ENCODE assay signal across 24 cellular contexts in genomic region chr9:121304707-121305106, GRCh38. TPM values are rescaled to one million over a fixed set of nuclear protein-coding genes. Genes with fewer than 3 reads are reported as not detected.
DNase-seq lines count a peak whose midpoint lies in the region; ATAC-seq and TF ChIP-seq lines count a peak whose summit lies in the region.
"Had no signal": no experiment of that assay in that cellular context is flagged by ENCODE, and none has a peak within 500 bp of the region (broad histone marks: within the 10 kb centered on the region; RNA-seq: fewer than 3 reads in every experiment).

No MANE protein-coding gene starts in this region.

- CTCF ChIA-PET in A673 (lab: Charles Lee) = no interaction called here

- POLR2A ChIA-PET in A673 (lab: Charles Lee; ENCODE audit: low non-redundant PET) = no interaction called here

- H3K36me3 ChIP-seq in esophagus muscularis mucosa (peaks cover 64 to 86% (median 81%) of the 10 kb centered on the region in 4 donors), rectal smooth muscle tissue (ENCODE audit: control insufficient read depth, insufficient read depth, low read length) (peaks cover 45% of the 10 kb centered on the region), tibial nerve (peaks cover 12 to 82% (median 37%) of the 10 kb centered on the region in 3 donors), A673 (ENCODE audit: insufficient read depth, low read length, poor library complexity, severe bottlenecking) (no peaks in the 10 kb centered on the region)
- H3K36me3 ChIP-seq: MG63, ovary had no signal

- TF ChIP-seq POLR2A in esophagus muscularis mucosa (IDR thresholded peaks at IDR 0.05; ENCODE audit: low read depth) (no peak), tibial nerve (IDR thresholded peaks at IDR 0.05) (no peak)

- H3K4me3 ChIP-seq in esophagus muscularis mucosa (peak overlapping the region; percentile 61 to 76 (median 70)), rectal smooth muscle tissue (ENCODE audit: low read length) (no peak overlapping the region), tibial nerve (peak overlapping the region in 2 of 4 donors; percentile 20 to 74), A673 (ENCODE audit: low read depth, low read length, poor library complexity, severe bottlenecking) (no peak overlapping the region)
- H3K4me3 ChIP-seq: cardiac muscle cell, MG63, mucosa of descending colon, ovary had no signal

- H3K9me3 ChIP-seq in esophagus muscularis mucosa (no peaks in the 10 kb centered on the region), tibial nerve (no peaks in the 10 kb centered on the region), A673 (ENCODE audit: low read depth, low read length, poor library complexity, severe bottlenecking) (no peaks in the 10 kb centered on the region)
- H3K9me3 ChIP-seq: MG63, mucosa of descending colon, ovary had no signal

- WGBS in esophagus muscularis mucosa = no CpG with 5 or more reads among the region's 1 CpG
- WGBS in tibial nerve, 2 donors = 83 to 92% methylated on average over 1 of the region's 1 CpG

- H3K27ac ChIP-seq in caudate nucleus (ENCODE audit: low read depth, low read length) (peak overlapping the region; percentile 50), esophagus muscularis mucosa (replicated peaks in 1 of 4) (peak overlapping the region; percentile 93 to 99 (median 95)), rectal smooth muscle tissue (ENCODE audit: low read depth, low read length) (peak overlapping the region; percentile 3), tibial nerve (peak overlapping the region; percentile 86 to 98 (median 90)), A673 (ENCODE audit: low read depth, low read length, poor library complexity, severe bottlenecking) (no peak overlapping the region)
- H3K27ac ChIP-seq: cardiac muscle cell had no signal

- H3K27me3 ChIP-seq in esophagus muscularis mucosa (no peaks in the 10 kb centered on the region), rectal smooth muscle tissue (ENCODE audit: control insufficient read depth, insufficient read depth, low read length) (no peaks in the 10 kb centered on the region), tibial nerve (no peaks in the 10 kb centered on the region), A673 (replicated peaks; ENCODE audit: insufficient read depth, low read depth, low read length, poor library complexity) (no peaks in the 10 kb centered on the region)
- H3K27me3 ChIP-seq: cardiac muscle cell, MG63, ovary had no signal

- DNase-seq in caudate nucleus (lab: John Stamatoyannopoulos, UW) (no peak), esophagus muscularis mucosa (ENCODE audit: extremely low spot score) (no peak), tibial nerve (ENCODE audit: low spot score in 2 of 2) (peak in 1 of 2 donors; percentile 9), Ammon's horn (ENCODE audit: low spot score) (no peak), A673 (ENCODE audit: low spot score) (no peak)
- DNase-seq: activated CD4-positive, alpha-beta T cell treated with anti-CD3 and anti-CD28 coated beads for 48 hours; activated naive CD4-positive, alpha-beta T cell treated with anti-CD3 and anti-CD28 coated beads for 36 hours; activated T-cell treated with anti-CD3 and anti-CD28 coated beads, Interleukin-2, amount 50 U/mL, for 72 hours; amygdala; DMS53; foreskin fibroblast; GDM1; MG63; mucosa of descending colon; NCI-H1417 treated with DMSO at 0.1 percent for 48 hours; NCI-H2081 treated with DMSO at 0.1 percent for 48 hours; NCI-H446; NCI-H82; nephron progenitor cell had no signal

- H3K4me1 ChIP-seq in esophagus muscularis mucosa (peaks cover 56 to 95% (median 91%) of the 10 kb centered on the region in 4 donors), rectal smooth muscle tissue (ENCODE audit: control insufficient read depth, insufficient read depth, low read length) (peaks cover 23% of the 10 kb centered on the region), tibial nerve (peaks cover 0 to 92% (median 49%) of the 10 kb centered on the region in 4 donors), A673 (ENCODE audit: insufficient read depth, low read length, poor library complexity, severe bottlenecking) (peaks cover 4% of the 10 kb centered on the region)

- intact Hi-C loops in esophagus muscularis mucosa (cut with DNase I) = loop anchor here (5.0 kb wide), 1 partner anchor 92 kb away; no protein-coding TSS in a partner anchor
- intact Hi-C loops in A673 (cut with micrococcal nuclease; ENCODE audit: unreplicated experiment) = no loop called here

- no peak overlapping the region for H3K9ac ChIP-seq in rectal smooth muscle tissue (ENCODE audit: low read length)

- no peak for TF ChIP-seq EP300 in esophagus muscularis mucosa (IDR thresholded peaks at IDR 0.05)
- TF ChIP-seq EP300 in tibial nerve (IDR thresholded peaks at IDR 0.05) = no peak

- no TSS peak for BruUV-seq in A673 (replicated peaks; lab: Mats Ljungman, UMichigan)

- no peak for TF ChIP-seq CTCF in esophagus muscularis mucosa (IDR thresholded peaks at IDR 0.05)
- TF ChIP-seq CTCF in tibial nerve (IDR thresholded peaks at IDR 0.05) = no peak
- no peak for TF ChIP-seq CTCF in A673 (conservative IDR thresholded peaks at IDR 0.05; ENCODE audit: low read depth, low read length)

- no peak for ATAC-seq in HG03280 (IDR thresholded peaks at IDR 0.05; ENCODE audit: unreplicated experiment)
- ATAC-seq: activated T-cell treated with anti-CD3 and anti-CD28 coated beads, Interleukin-2, amount 50 U/mL, for 72 hours; SK-N-SH treated with all-trans-retinoic acid at 6 μM for 48 hours had no signal

RNA-seq across cellular contexts. Expression of gene GSN, which starts 36.7 kb away (rescaled TPM):
- total RNA-seq in esophagus muscularis mucosa (1,000 to 10,000 TPM; 2,509 to 3,811 (median 3,170) TPM), tibial nerve (1,000 to 10,000 TPM; 1,899 to 6,678 (median 4,539) TPM), A673 (2021) (28.4 and 43.7 TPM in 2 replicates)

Comparison
In these comparisons a context has a peak if more than half of its experiments do, and no peak if none do; other contexts are left out.
1. H3K4me3 ChIP-seq: peak in esophagus muscularis mucosa (4 of 4); none in rectal smooth muscle tissue (single experiment) and A673 (single experiment).
2. RNA of gene GSN, which starts 36.7 kb away (total RNA-seq): 1,899 to 6,678 TPM in tibial nerve and 2,509 to 3,811 TPM in esophagus muscularis mucosa; 28.4 to 43.7 TPM in A673; every median in the first group is over 10 times any median in the second.